In the genomic region with DNA sequence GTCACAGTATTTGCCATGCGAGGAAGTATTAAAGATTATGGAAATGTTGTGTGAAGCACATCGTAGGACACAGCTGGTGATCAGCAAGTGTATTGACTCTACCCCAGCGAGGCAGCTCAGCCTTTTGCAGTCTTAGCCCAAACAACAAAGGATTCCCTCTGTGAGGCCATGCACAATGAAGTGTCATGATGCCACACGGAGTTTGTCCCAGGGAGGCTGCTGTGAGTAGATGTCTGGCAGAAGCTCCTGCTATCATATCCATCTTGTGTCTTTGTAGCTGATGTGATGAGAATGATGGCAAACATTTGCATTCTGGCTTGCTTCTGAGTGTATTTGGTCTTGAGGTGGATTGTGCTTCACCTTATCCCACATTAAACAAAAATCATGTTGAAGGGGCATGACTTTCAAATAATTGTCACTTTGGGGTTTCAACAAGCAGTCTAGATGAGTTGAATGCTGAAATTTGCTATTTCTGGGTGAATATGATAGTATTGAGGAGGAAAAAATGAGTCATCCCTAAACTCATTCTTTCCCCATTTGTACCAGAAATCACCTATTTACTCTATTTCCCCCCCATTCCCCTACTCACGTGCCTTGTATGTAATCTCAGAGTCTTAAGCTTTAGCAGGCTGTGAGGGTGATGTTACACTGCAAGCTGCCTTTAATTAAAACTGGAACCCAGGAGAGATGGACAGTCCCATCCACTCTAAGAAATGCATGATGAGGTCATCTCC, we compare ENCODE assay signal across 16 cellular contexts.
DNase-seq lines count a peak whose midpoint lies in the region; ATAC-seq and TF ChIP-seq lines count a peak whose summit lies in the region.
"Had no signal": no experiment of that assay in that cellular context is flagged by ENCODE, and none has a peak within 500 bp of the region (broad histone marks: within the 10 kb centered on the region; RNA-seq: fewer than 3 reads in every experiment).

No MANE protein-coding gene starts in this region.

- H3K9me3 ChIP-seq in smooth muscle cell (replicated peaks; ENCODE audit: low read depth) = no peaks in the 10 kb centered on the region
- H3K9me3 ChIP-seq: body of pancreas, tibial artery had no signal

- H3K4me1 ChIP-seq in smooth muscle cell (ENCODE audit: low read depth) = peaks cover 15% of the 10 kb centered on the region
- H3K4me1 ChIP-seq: body of pancreas, tibial artery had no signal

- no peak overlapping the region for H3K9ac ChIP-seq in smooth muscle cell (ENCODE audit: low read depth)

- peak; percentile 71 to 84 for ATAC-seq in activated T-cell treated with anti-CD3 and anti-CD28 coated beads, Interleukin-2, amount 50 U/mL, for 4 hours
- no peak for ATAC-seq in HG03175 (IDR thresholded peaks at IDR 0.05; ENCODE audit: unreplicated experiment)
- ATAC-seq in HG02763 (IDR thresholded peaks at IDR 0.05; ENCODE audit: unreplicated experiment) = no peak
- ATAC-seq: body of pancreas; naive thymus-derived CD8-positive, alpha-beta T cell; T-cell had no signal

- peaks cover 2% of the 10 kb centered on the region for H3K4me1 Mint-ChIP-seq in activated T-cell treated with anti-CD3 and anti-CD28 coated beads, Interleukin-2, amount 50 U/mL, for 4 hours (ENCODE audit: low read depth)
- H3K4me1 Mint-ChIP-seq: naive thymus-derived CD8-positive, alpha-beta T cell; T-cell had no signal

- H2AFZ ChIP-seq in smooth muscle cell (ENCODE audit: low read depth) = no peak overlapping the region

- DNase-seq in activated T-cell treated with anti-CD3 and anti-CD28 coated beads, Interleukin-2, amount 50 U/mL, for 4 hours = no peak
- no peak for DNase-seq in activated T-cell treated with anti-CD3 and anti-CD28 coated beads, Interleukin-2, amount 50 U/mL, for 1 hour
- DNase-seq in NCI-H345 (lab: John Stamatoyannopoulos, UW) (peak; percentile 54), ecto neural progenitor cell (ENCODE audit: low spot score) (peak; percentile 58), smooth muscle cell (lab: John Stamatoyannopoulos, UW; ENCODE audit: unreplicated experiment) (no peak), T-helper 1 cell (no peak)
- DNase-seq: body of pancreas; Kasumi-1; naive thymus-derived CD8-positive, alpha-beta T cell; NCI-H1930; NCI-H526 treated with DMSO at 0.1 percent for 48 hours; T-cell; tibial artery had no signal

- H3K79me2 ChIP-seq in smooth muscle cell (ENCODE audit: low read depth) = no peaks in the 10 kb centered on the region

- H3K36me3 ChIP-seq in smooth muscle cell (ENCODE audit: low read depth) = no peaks in the 10 kb centered on the region
- H3K36me3 ChIP-seq: tibial artery had no signal

- H3K4me2 ChIP-seq in smooth muscle cell = no peak overlapping the region

- no peaks in the 10 kb centered on the region for H3K9me3 Mint-ChIP-seq in activated T-cell treated with anti-CD3 and anti-CD28 coated beads, Interleukin-2, amount 50 U/mL, for 4 hours
- H3K9me3 Mint-ChIP-seq: naive thymus-derived CD8-positive, alpha-beta T cell; T-cell had no signal

- H4K20me1 ChIP-seq in smooth muscle cell (ENCODE audit: low read depth) = no peaks in the 10 kb centered on the region

- no peak for TF ChIP-seq CTCF in smooth muscle cell (IDR thresholded peaks at IDR 0.05; ENCODE audit: borderline replicate concordance, insufficient read depth, poor library complexity, severe bottlenecking)

- no peaks in the 10 kb centered on the region for H3K27me3 ChIP-seq in smooth muscle cell (ENCODE audit: low read depth)
- H3K27me3 ChIP-seq: body of pancreas, tibial artery had no signal

- H3K27me3 Mint-ChIP-seq in activated T-cell treated with anti-CD3 and anti-CD28 coated beads, Interleukin-2, amount 50 U/mL, for 4 hours (ENCODE audit: low read depth) = no peaks in the 10 kb centered on the region
- H3K27me3 Mint-ChIP-seq: T-cell had no signal

- no peaks in the 10 kb centered on the region for H3K36me3 Mint-ChIP-seq in activated T-cell treated with anti-CD3 and anti-CD28 coated beads, Interleukin-2, amount 50 U/mL, for 4 hours (ENCODE audit: insufficient read depth)
- H3K36me3 Mint-ChIP-seq: naive thymus-derived CD8-positive, alpha-beta T cell; T-cell had no signal

- 61% methylated on average over 5 of the region's 5 CpGs for WGBS in smooth muscle cell (ENCODE audit: low lambda C conversion rate)

- peak overlapping the region; percentile 56 for H3K27ac ChIP-seq in smooth muscle cell (ENCODE audit: low read depth)
- H3K27ac ChIP-seq: body of pancreas, tibial artery had no signal

- no peak overlapping the region for H3K4me3 ChIP-seq in smooth muscle cell
- H3K4me3 ChIP-seq: body of pancreas, tibial artery had no signal

- H3F3A ChIP-seq in smooth muscle cell (ENCODE audit: low read depth) = no peaks in the 10 kb centered on the region

- H3K4me3 Mint-ChIP-seq in activated T-cell treated with anti-CD3 and anti-CD28 coated beads, Interleukin-2, amount 50 U/mL, for 4 hours = no peak overlapping the region
- H3K4me3 Mint-ChIP-seq: dendritic cell treated with granulocyte-macrophage colony-stimulating factor and Interleukin-4, amounts not matched to agents 40 ng/mL and 50 ng/mL, for 4 days; naive thymus-derived CD8-positive, alpha-beta T cell; T-cell had no signal

Comparison
In these comparisons a context has a peak if more than half of its experiments do, and no peak if none do; other contexts are left out.
1. ATAC-seq: peak in activated T-cell treated with anti-CD3 and anti-CD28 coated beads, Interleukin-2, amount 50 U/mL, for 4 hours (2 of 2); none in HG03175 (single experiment) and HG02763 (single experiment).
2. DNase-seq: peak in NCI-H345 (single experiment) and ecto neural progenitor cell (single experiment); none in activated T-cell treated with anti-CD3 and anti-CD28 coated beads, Interleukin-2, amount 50 U/mL, for 4 hours (single experiment), activated T-cell treated with anti-CD3 and anti-CD28 coated beads, Interleukin-2, amount 50 U/mL, for 1 hour (single experiment), smooth muscle cell (single experiment) and T-helper 1 cell (0 of 5).